8 cellular contexts compared by ENCODE assay signal in the genomic region with DNA sequence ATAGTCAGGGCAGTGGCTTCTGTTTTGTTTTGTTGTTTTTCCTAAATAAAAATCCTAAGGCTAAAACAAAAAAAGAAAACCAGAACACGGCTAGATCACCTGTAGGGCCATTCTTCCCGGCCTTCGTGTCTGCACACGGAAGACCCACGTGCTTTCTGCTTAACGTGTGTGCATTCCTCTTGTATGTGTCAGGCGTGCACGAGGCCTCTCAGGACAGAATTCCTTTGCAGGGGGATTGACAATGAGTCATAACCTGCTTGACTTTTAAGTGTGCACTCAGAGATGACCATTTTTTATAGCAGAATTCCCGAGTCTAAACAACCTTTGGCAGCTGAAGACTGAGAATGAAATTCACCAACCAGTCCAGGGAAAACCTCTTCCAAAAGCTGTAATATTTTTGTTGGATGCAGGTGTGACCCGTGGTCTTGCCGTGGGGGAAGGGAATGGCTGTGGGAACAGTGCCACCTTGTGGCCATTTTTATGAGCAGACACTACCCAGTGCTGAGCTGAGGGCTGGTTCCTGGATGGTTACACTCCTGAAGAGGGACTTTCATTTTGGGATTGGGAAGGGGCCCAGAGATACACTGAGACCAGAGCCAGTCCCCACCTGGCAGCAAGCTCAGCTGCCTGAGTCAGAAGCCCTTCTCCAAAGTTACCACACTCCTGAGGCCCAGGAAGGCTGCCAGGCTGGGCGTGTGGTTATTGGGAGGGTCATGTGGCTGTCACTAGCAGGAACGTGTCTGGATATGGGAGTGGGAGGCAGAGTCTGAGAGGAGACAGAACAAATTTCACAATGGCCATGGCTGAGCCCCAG. TPM values are rescaled to one million over a fixed set of nuclear protein-coding genes. Genes with fewer than 3 reads are reported as not detected.
DNase-seq lines count a peak whose midpoint lies in the region; ATAC-seq and TF ChIP-seq lines count a peak whose summit lies in the region.

No MANE protein-coding gene starts in this region.

- peak overlapping the region; percentile 19 for H3K4me3 ChIP-seq in lower lobe of right lung

- peaks cover 27% of the 10 kb centered on the region for H3K4me1 ChIP-seq in lower lobe of right lung

- no peaks in the 10 kb centered on the region for H3K9me3 ChIP-seq in lower lobe of right lung

- H3K36me3 ChIP-seq in lower lobe of right lung = no peaks in the 10 kb centered on the region

- peak overlapping the region; percentile 77 for H3K27ac ChIP-seq in lower lobe of right lung

- ATAC-seq in HG02973 (IDR thresholded peaks at IDR 0.05; ENCODE audit: unreplicated experiment) (peak; percentile 64), lower lobe of right lung (peak; percentile 83 to 90)

- intact Hi-C loops in lower lobe of right lung (cut with DNase I) = loop anchor here (10.0 kb wide), 1 partner anchor 241 kb away; no protein-coding TSS in a partner anchor

- H3K27me3 ChIP-seq in lower lobe of right lung (ENCODE audit: low read depth) = no peaks in the 10 kb centered on the region

- DNase-seq in NCI-H1436 (lab: John Stamatoyannopoulos, UW) (peak; percentile 67), NCI-H1436 treated with DMSO at 0.1 percent for 48 hours (lab: John Stamatoyannopoulos, UW) (no peak), NCI-H345 (lab: John Stamatoyannopoulos, UW) (peak; percentile 71), dermis microvascular lymphatic vessel endothelial cell (ENCODE audit: low read depth in 2 of 2) (peak; percentile 89 to 98), lower lobe of right lung (peak; percentile 84)
- peak; percentile 50 for DNase-seq in activated CD4-positive, alpha-beta T cell treated with anti-CD3 and anti-CD28 coated beads, Interleukin-2, amount 50 U/mL, for 1 hour
- peak; percentile 9 to 40 (median 19) for DNase-seq in stimulated activated CD4-positive, alpha-beta T cell treated with anti-CD3 and anti-CD28 coated beads, TNF-alpha, amount 100 ng/mL, for 1 hour (ENCODE audit: low read depth in 3 of 3, low spot score in 1 of 3)

- TF ChIP-seq CTCF in lower lobe of right lung (IDR thresholded peaks at IDR 0.05) = peak; percentile 90

RNA-seq across cellular contexts. Expression of gene DKK3, which starts 35.7 kb away (rescaled TPM):
- total RNA-seq in dermis microvascular lymphatic vessel endothelial cell (428 and 581 TPM in 2 replicates), lower lobe of right lung (111 TPM)
